In the genomic region with DNA sequence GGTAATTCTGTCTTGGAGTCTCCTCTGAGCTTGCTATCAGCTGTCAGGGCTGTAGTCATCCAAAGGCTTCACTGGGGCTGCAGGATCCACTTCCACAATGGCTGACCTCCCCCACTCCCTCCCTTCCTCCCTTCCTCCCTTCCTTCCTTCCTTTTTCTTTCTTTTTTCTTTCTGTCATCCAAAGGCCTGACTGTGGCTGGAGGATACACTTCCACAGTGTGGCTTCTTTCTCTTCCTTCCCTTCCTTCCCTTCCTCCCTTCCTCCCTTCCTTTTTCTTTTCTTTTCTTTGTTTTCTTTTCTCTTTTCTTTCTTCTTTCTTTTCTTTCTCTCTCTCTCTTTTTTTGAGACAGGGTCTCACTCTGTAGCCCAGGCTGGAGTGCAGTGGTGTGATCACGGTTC, we compare ENCODE assay signal across 31 cellular contexts. TPM values are rescaled to one million over a fixed set of nuclear protein-coding genes. Genes with fewer than 3 reads are reported as not detected.
DNase-seq lines count a peak whose midpoint lies in the region; ATAC-seq and TF ChIP-seq lines count a peak whose summit lies in the region.
"Had no signal": no experiment of that assay in that cellular context is flagged by ENCODE, and none has a peak within 500 bp of the region (broad histone marks: within the 10 kb centered on the region; RNA-seq: fewer than 3 reads in every experiment).

No MANE protein-coding gene starts in this region.

- BruUV-seq in Panc1 (replicated peaks; lab: Mats Ljungman, UMichigan) = no TSS peak

- POLR2A ChIA-PET in Panc1 (lab: Charles Lee) = no interaction called here

- H3K36me3 Mint-ChIP-seq in activated naive CD4-positive, alpha-beta T cell treated with anti-CD3 and anti-CD28 coated beads, Interleukin-2, amount 50 U/mL, for 24 hours = no peaks in the 10 kb centered on the region
- no peaks in the 10 kb centered on the region for H3K36me3 Mint-ChIP-seq in dendritic cell treated with granulocyte-macrophage colony-stimulating factor and Interleukin-4, amounts not matched to agents 40 ng/mL and 50 ng/mL, for 4 days (ENCODE audit: low read depth)
- peaks cover 15 to 16% of the 10 kb centered on the region in 2 donors for H3K36me3 Mint-ChIP-seq in stimulated activated naive B cell treated with anti-CD40 and anti-IgM and Interleukin-4, amounts not matched to agents 10 μg/mL and 1 μg/mL and 100 μg/mL, for 72 hours
- H3K36me3 Mint-ChIP-seq: activated CD4-positive, alpha-beta memory T cell treated with anti-CD3 and anti-CD28 coated beads for 36 hours; CD4-positive, alpha-beta memory T cell had no signal

- CTCF ChIA-PET in Panc1 (lab: Charles Lee) = no interaction called here

- TF ChIP-seq CTCF in Panc1 (IDR thresholded peaks at IDR 0.05) = no peak

- no peaks in the 10 kb centered on the region for H3K36me3 ChIP-seq in Panc1 (ENCODE audit: control insufficient read depth, insufficient read depth, low read length)
- H3K36me3 ChIP-seq: ascending aorta had no signal

- H3K4me1 Mint-ChIP-seq in activated naive CD4-positive, alpha-beta T cell treated with anti-CD3 and anti-CD28 coated beads, Interleukin-2, amount 50 U/mL, for 24 hours = peaks cover 12% of the 10 kb centered on the region
- H3K4me1 Mint-ChIP-seq in dendritic cell treated with granulocyte-macrophage colony-stimulating factor and Interleukin-4, amounts not matched to agents 40 ng/mL and 50 ng/mL, for 4 days (ENCODE audit: low read depth) = peaks cover 30% of the 10 kb centered on the region
- H3K4me1 Mint-ChIP-seq in stimulated activated naive B cell treated with anti-CD40 and anti-IgM and Interleukin-4, amounts not matched to agents 10 μg/mL and 1 μg/mL and 100 μg/mL, for 72 hours = peaks cover 21 to 52% of the 10 kb centered on the region in 2 donors
- H3K4me1 Mint-ChIP-seq: nephron had no signal

- no peaks in the 10 kb centered on the region for H3K9me3 Mint-ChIP-seq in activated naive CD4-positive, alpha-beta T cell treated with anti-CD3 and anti-CD28 coated beads, Interleukin-2, amount 50 U/mL, for 24 hours
- H3K9me3 Mint-ChIP-seq in dendritic cell treated with granulocyte-macrophage colony-stimulating factor and Interleukin-4, amounts not matched to agents 40 ng/mL and 50 ng/mL, for 4 days = no peaks in the 10 kb centered on the region
- H3K9me3 Mint-ChIP-seq in stimulated activated naive B cell treated with anti-CD40 and anti-IgM and Interleukin-4, amounts not matched to agents 10 μg/mL and 1 μg/mL and 100 μg/mL, for 72 hours = peaks cover 0 to 6% of the 10 kb centered on the region in 2 donors
- H3K9me3 Mint-ChIP-seq: activated CD4-positive, alpha-beta memory T cell treated with anti-CD3 and anti-CD28 coated beads for 36 hours; activated T-helper 2 cell treated with anti-CD3 and anti-CD28 coated beads, Interferon-gamma antibody, Interleukin-2, Interleukin-4, amounts not matched to agents 10 μg/mL and 5 μg/mL and 100 μg/mL, durations not matched to agents 14 hours and 24 hours and 36 hours; nephron had no signal

- no peak for DNase-seq in activated naive CD4-positive, alpha-beta T cell (lab: John Stamatoyannopoulos, UW)
- DNase-seq in Panc1 (ENCODE audit: low read depth, low spot score) = no peak
- no peak for DNase-seq in stimulated activated naive B cell treated with anti-CD40 and anti-IgM and Interleukin-4, amounts not matched to agents 10 μg/mL and 1 μg/mL and 100 μg/mL, for 72 hours
- DNase-seq in NCI-H1417 (lab: John Stamatoyannopoulos, UW) = no peak
- DNase-seq in sciatic nerve (ENCODE audit: low spot score) = no peak
- DNase-seq: activated CD4-positive, alpha-beta memory T cell treated with anti-CD3 and anti-CD28 coated beads for 36 hours; activated CD4-positive, CD25-positive, alpha-beta regulatory T cell treated with anti-CD3 and anti-CD28 coated beads, Interleukin-2, amount 50 U/mL, for 72 hours; activated CD8-positive, alpha-beta memory T cell treated with anti-CD3 and anti-CD28 coated beads, Interleukin-2, amount 50 U/mL, for 4 hours; activated naive CD8-positive, alpha-beta T cell treated with anti-CD3 and anti-CD28 coated beads, Interleukin-2, amount 10 ng/mL, durations not matched to agents 7 days and 5 days; AML-193; CD4-positive, alpha-beta memory T cell; effector memory CD4-positive, alpha-beta T cell; EL; H7; Karpas-422; mucosa of descending colon; NCI-H1694; NCI-H446; NCI-H774; stimulated activated naive CD4-positive, alpha-beta T cell; T-helper 1 cell had no signal

- intact Hi-C loops in Panc1 (cut with micrococcal nuclease; ENCODE audit: unreplicated experiment) (no loop called here), sciatic nerve (cut with DNase I) (no loop called here)
- intact Hi-C loops in dendritic cell treated with granulocyte-macrophage colony-stimulating factor and Interleukin-4, amounts not matched to agents 40 ng/mL and 50 ng/mL, for 4 days (cut with micrococcal nuclease) = no loop called here

- no peaks in the 10 kb centered on the region for H3K27me3 Mint-ChIP-seq in activated naive CD4-positive, alpha-beta T cell treated with anti-CD3 and anti-CD28 coated beads, Interleukin-2, amount 50 U/mL, for 24 hours
- no peaks in the 10 kb centered on the region for H3K27me3 Mint-ChIP-seq in dendritic cell treated with granulocyte-macrophage colony-stimulating factor and Interleukin-4, amounts not matched to agents 40 ng/mL and 50 ng/mL, for 4 days
- H3K27me3 Mint-ChIP-seq in stimulated activated naive B cell treated with anti-CD40 and anti-IgM and Interleukin-4, amounts not matched to agents 10 μg/mL and 1 μg/mL and 100 μg/mL, for 72 hours = no peaks in the 10 kb centered on the region
- H3K27me3 Mint-ChIP-seq: activated CD4-positive, alpha-beta memory T cell treated with anti-CD3 and anti-CD28 coated beads for 36 hours; activated naive CD8-positive, alpha-beta T cell treated with anti-CD3 and anti-CD28 coated beads, Interleukin-2, amount 10 ng/mL, durations not matched to agents 7 days and 5 days; CD4-positive, alpha-beta memory T cell had no signal

- no peaks in the 10 kb centered on the region for H3K27me3 ChIP-seq in Panc1 (ENCODE audit: control insufficient read depth, insufficient read depth, low read length)
- H3K27me3 ChIP-seq: ascending aorta, hepatocyte had no signal

- ATAC-seq in Panc1 (no peak), GM21723 (IDR thresholded peaks at IDR 0.05; ENCODE audit: unreplicated experiment) (no peak), sciatic nerve (no peak)
- ATAC-seq in stimulated activated naive B cell treated with anti-CD40 and anti-IgM and Interleukin-4, amounts not matched to agents 10 μg/mL and 1 μg/mL and 100 μg/mL, for 72 hours (replicated peaks) = no peak
- ATAC-seq: mucosa of descending colon had no signal

- no peak overlapping the region for H3K4me3 ChIP-seq in Panc1 (ENCODE audit: low read depth in 2 of 2, low read length in 2 of 2)
- H3K4me3 ChIP-seq: ascending aorta, coronary artery, hepatocyte, lung, mucosa of descending colon had no signal

- peaks cover 9% of the 10 kb centered on the region for H3K4me1 ChIP-seq in Panc1 (ENCODE audit: control insufficient read depth, insufficient read depth, low read length)
- H3K4me1 ChIP-seq: ascending aorta had no signal

- in situ Hi-C loops in Panc1 (cut with HindIII; ENCODE audit: low pct_unique_long_range_greater_than_20kb, low sequenced_read_pairs) = no loop called here

- no peaks in the 10 kb centered on the region for H3K9me3 ChIP-seq in Panc1 (ENCODE audit: control insufficient read depth, insufficient read depth, low read depth, low read length)
- H3K9me3 ChIP-seq: ascending aorta, mucosa of descending colon had no signal

- peak overlapping the region; percentile 48; the same call in 1 of the 2 replicates for H3K27ac ChIP-seq in Panc1 (ENCODE audit: low read length)
- H3K27ac ChIP-seq: ascending aorta, coronary artery, epithelial cell of prostate, hepatocyte had no signal

- no peak overlapping the region for H3K4me3 Mint-ChIP-seq in activated naive CD4-positive, alpha-beta T cell treated with anti-CD3 and anti-CD28 coated beads, Interleukin-2, amount 50 U/mL, for 24 hours
- H3K4me3 Mint-ChIP-seq in dendritic cell treated with granulocyte-macrophage colony-stimulating factor and Interleukin-4, amounts not matched to agents 40 ng/mL and 50 ng/mL, for 4 days = no peak overlapping the region
- no peak overlapping the region for H3K4me3 Mint-ChIP-seq in stimulated activated naive B cell treated with anti-CD40 and anti-IgM and Interleukin-4, amounts not matched to agents 10 μg/mL and 1 μg/mL and 100 μg/mL, for 72 hours
- H3K4me3 Mint-ChIP-seq: activated CD4-positive, alpha-beta memory T cell treated with anti-CD3 and anti-CD28 coated beads for 36 hours; activated naive CD8-positive, alpha-beta T cell treated with anti-CD3 and anti-CD28 coated beads, Interleukin-2, amount 10 ng/mL, durations not matched to agents 7 days and 5 days; CD4-positive, alpha-beta memory T cell; nephron had no signal

- peak overlapping the region; percentile 13 for H3K27ac Mint-ChIP-seq in activated naive CD4-positive, alpha-beta T cell treated with anti-CD3 and anti-CD28 coated beads, Interleukin-2, amount 50 U/mL, for 24 hours
- peak overlapping the region; percentile 72 for H3K27ac Mint-ChIP-seq in dendritic cell treated with granulocyte-macrophage colony-stimulating factor and Interleukin-4, amounts not matched to agents 40 ng/mL and 50 ng/mL, for 4 days
- H3K27ac Mint-ChIP-seq in stimulated activated naive B cell treated with anti-CD40 and anti-IgM and Interleukin-4, amounts not matched to agents 10 μg/mL and 1 μg/mL and 100 μg/mL, for 72 hours = peak overlapping the region; percentile 66
- H3K27ac Mint-ChIP-seq: activated CD4-positive, alpha-beta memory T cell treated with anti-CD3 and anti-CD28 coated beads for 36 hours; activated naive CD8-positive, alpha-beta T cell treated with anti-CD3 and anti-CD28 coated beads, Interleukin-2, amount 10 ng/mL, durations not matched to agents 7 days and 5 days; activated T-helper 2 cell treated with anti-CD3 and anti-CD28 coated beads, Interferon-gamma antibody, Interleukin-2, Interleukin-4, amounts not matched to agents 10 μg/mL and 5 μg/mL and 100 μg/mL, durations not matched to agents 14 hours and 24 hours and 36 hours; nephron had no signal

RNA-seq across cellular contexts. Expression of gene ARF6, which starts 30.6 kb away (rescaled TPM):
- total RNA-seq in Panc1 (2021; ENCODE audit: unreplicated experiment) (63.2 TPM), sciatic nerve (46.1 TPM)
- 51.1 TPM for polyA plus RNA-seq in Panc1 (2012; ENCODE audit: insufficient read length)

Comparison
In these comparisons a context has a peak if more than half of its experiments do, and no peak if none do; other contexts are left out.
1. H3K27ac Mint-ChIP-seq: peak in every context shown above with its lines; median percentile 72 in dendritic cell treated with granulocyte-macrophage colony-stimulating factor and Interleukin-4, amounts not matched to agents 40 ng/mL and 50 ng/mL, for 4 days; 66 in stimulated activated naive B cell treated with anti-CD40 and anti-IgM and Interleukin-4, amounts not matched to agents 10 μg/mL and 1 μg/mL and 100 μg/mL, for 72 hours; 13 in activated naive CD4-positive, alpha-beta T cell treated with anti-CD3 and anti-CD28 coated beads, Interleukin-2, amount 50 U/mL, for 24 hours.